ENCODE assay signal across 1 cellular context in the genomic region with DNA sequence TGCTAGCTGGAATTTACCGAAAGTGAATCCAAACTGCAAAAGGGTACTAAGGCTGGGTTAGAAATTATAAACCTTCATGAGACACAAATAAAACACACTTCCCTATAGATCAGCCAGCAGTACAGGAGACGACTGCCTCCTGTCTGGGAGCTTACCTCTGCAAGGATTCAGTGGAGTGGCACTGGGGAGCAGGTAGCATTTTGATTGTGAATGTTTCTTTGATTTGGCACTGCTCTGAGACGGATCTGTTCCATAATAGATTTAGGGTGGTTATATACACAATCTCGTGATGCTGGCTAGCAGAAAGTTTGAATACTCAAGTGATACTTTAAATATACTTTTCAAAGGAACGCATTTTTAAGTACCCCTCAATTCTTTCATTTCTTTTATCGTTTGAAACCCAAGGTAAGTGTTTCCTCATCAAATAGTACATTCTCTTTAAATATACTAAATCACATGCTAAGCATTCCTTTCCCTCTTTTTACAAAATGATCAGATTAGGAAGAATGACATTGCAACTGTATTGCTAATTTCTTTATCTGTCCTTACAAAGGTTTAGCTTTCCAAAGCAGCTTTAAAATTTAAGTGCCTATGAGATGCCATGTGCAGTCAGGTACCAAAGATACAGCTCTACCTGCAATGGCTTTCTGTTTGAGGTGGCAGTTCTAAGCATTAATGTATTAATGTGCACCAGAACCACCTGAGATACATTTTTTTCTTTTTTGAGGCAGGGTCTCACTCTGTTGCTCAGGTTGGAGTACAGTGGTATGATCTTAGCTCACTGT.
TF ChIP-seq lines count a peak whose summit lies in the region.

No MANE protein-coding gene starts in this region.

TF ChIP-seq in H1, 55 proteins besides CTCF, POLR2A, EP300 and RAD21:
- TF ChIP-seq SP1 (IDR thresholded peaks at IDR 0.05; ENCODE audit: low read depth, low read length) = no peak
- TF ChIP-seq JUND (IDR thresholded peaks at IDR 0.05; ENCODE audit: low read length) = no peak
- TF ChIP-seq CBX5 (IDR thresholded peaks at IDR 0.05; ENCODE audit: low read depth, low read length) = no peak
- no peak for TF ChIP-seq KDM5A (IDR thresholded peaks at IDR 0.05; ENCODE audit: low read length)
- no peak for TF ChIP-seq SRF (IDR thresholded peaks at IDR 0.05; ENCODE audit: low read depth, low read length)
- TF ChIP-seq GABPA (IDR thresholded peaks at IDR 0.05; ENCODE audit: borderline replicate concordance, insufficient read depth, low read length) = no peak
- no peak for TF ChIP-seq BRCA1 (IDR thresholded peaks at IDR 0.05; ENCODE audit: low read depth, low read length)
- no peak for TF ChIP-seq TEAD4 (IDR thresholded peaks at IDR 0.05; ENCODE audit: low read depth, low read length)
- TF ChIP-seq CREB1 (IDR thresholded peaks at IDR 0.05) = no peak
- no peak for TF ChIP-seq KDM4A (IDR thresholded peaks at IDR 0.05; ENCODE audit: low read depth, low read length, severe bottlenecking)
- TF ChIP-seq SIN3A (conservative IDR thresholded peaks at IDR 0.05 in 1 of 2, IDR thresholded peaks at IDR 0.05 in 1 of 2; ENCODE audit: low read depth in 1 of 2, low read length in 2 of 2) = no peak
- no peak for TF ChIP-seq POU5F1 (IDR thresholded peaks at IDR 0.05; ENCODE audit: low read depth, low read length)
